ENCODE assay signal across 11 cellular contexts in the genomic region with DNA sequence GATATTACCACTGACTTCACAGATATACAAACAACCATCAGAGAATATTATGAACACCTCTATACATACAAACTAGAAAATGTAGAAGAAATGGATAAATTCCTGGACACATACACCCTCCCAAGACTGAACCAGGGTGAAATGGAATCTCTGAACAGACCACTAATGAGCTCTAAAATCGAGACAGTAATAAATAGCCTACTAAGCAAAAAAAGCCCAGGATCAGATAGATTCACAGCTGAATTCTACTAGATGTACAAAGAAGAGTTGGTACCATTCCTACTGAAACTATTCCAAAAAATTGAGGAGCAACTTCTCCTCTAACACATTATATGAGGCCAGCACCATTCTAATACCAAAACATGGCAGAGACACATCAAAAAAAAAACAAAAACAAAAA.
"Had no signal": no experiment of that assay in that cellular context is flagged by ENCODE, and none has a peak within 500 bp of the region (broad histone marks: within the 10 kb centered on the region; RNA-seq: fewer than 3 reads in every experiment).

No MANE protein-coding gene starts in this region.

- H3K9ac ChIP-seq: GM23248 had no signal

- H3K9me3 Mint-ChIP-seq: GM23338 had no signal

- H2AFZ ChIP-seq: GM23248, GM23338 had no signal

- H3K9me3 ChIP-seq: HAP-1 had no signal

- H3K36me3 ChIP-seq: HAP-1 had no signal

- FAIRE-seq: H1, H54 had no signal

- H3K27ac ChIP-seq: GM23248 had no signal

- H3K4me1 ChIP-seq: HAP-1 had no signal

- H3K4me1 Mint-ChIP-seq: GM23338 had no signal

- H3K4me3 ChIP-seq: GM23248, GM23338, HAP-1 had no signal

- H3K27ac Mint-ChIP-seq: GM23338, H9, HFFc6 had no signal

- H3K4me3 Mint-ChIP-seq: GM23338, H9, HFFc6 had no signal

- H3K4me2 ChIP-seq: GM23338 had no signal

- DNase-seq: GM23248, GOT3, H7, H9, HCEC 1CT, HFFc6 had no signal

- ATAC-seq: GM23338, HCT116 had no signal
